26 cellular contexts compared by ENCODE assay signal in genomic region chr2:231984992-231985391, GRCh38. TPM values are rescaled to one million over a fixed set of nuclear protein-coding genes. Genes with fewer than 3 reads are reported as not detected.
"Had no signal": no experiment of that assay in that cellular context is flagged by ENCODE, and none has a peak within 500 bp of the region (broad histone marks: within the 10 kb centered on the region; RNA-seq: fewer than 3 reads in every experiment).

No MANE protein-coding gene starts in this region.

- H3K27me3 ChIP-seq: ascending aorta, breast epithelium, cardiac muscle cell, colonic mucosa, dorsolateral prefrontal cortex, esophagus muscularis mucosa, foreskin keratinocyte, gastrocnemius medialis, heart left ventricle had no signal

- H3K9me3 Mint-ChIP-seq: activated CD4-positive, alpha-beta memory T cell treated with anti-CD3 and anti-CD28 coated beads for 36 hours; activated CD4-positive, alpha-beta T cell treated with anti-CD3 and anti-CD28 coated beads, Interleukin-2, amount 10 ng/mL, durations not matched to agents 24 days and 14 days; activated naive CD8-positive, alpha-beta T cell treated with anti-CD3 and anti-CD28 coated beads, Interleukin-2, amount 10 ng/mL, durations not matched to agents 7 days and 5 days; activated T-helper 2 cell treated with anti-CD3 and anti-CD28 coated beads, Interferon-gamma antibody, Interleukin-2, Interleukin-4, amounts not matched to agents 10 μg/mL and 5 μg/mL and 100 μg/mL, durations not matched to agents 14 hours and 24 hours and 36 hours; dendritic cell treated with granulocyte-macrophage colony-stimulating factor and Interleukin-4, amounts not matched to agents 40 ng/mL and 50 ng/mL, for 4 days; effector memory CD8-positive, alpha-beta T cell had no signal

- H3K27me3 Mint-ChIP-seq: activated CD4-positive, alpha-beta memory T cell treated with anti-CD3 and anti-CD28 coated beads for 36 hours; activated CD4-positive, alpha-beta T cell treated with anti-CD3 and anti-CD28 coated beads, Interleukin-2, amount 10 ng/mL, durations not matched to agents 24 days and 14 days; activated CD8-positive, alpha-beta memory T cell treated with anti-CD3 and anti-CD28 coated beads, Interleukin-2, amount 10 ng/mL, durations not matched to agents 7 days and 5 days; activated naive CD8-positive, alpha-beta T cell treated with anti-CD3 and anti-CD28 coated beads, Interleukin-2, amount 10 ng/mL, durations not matched to agents 7 days and 5 days; brain; dendritic cell treated with granulocyte-macrophage colony-stimulating factor and Interleukin-4, amounts not matched to agents 40 ng/mL and 50 ng/mL, for 4 days; effector memory CD8-positive, alpha-beta T cell had no signal

- H3K4me3 ChIP-seq: ascending aorta, breast epithelium, cardiac muscle cell, colonic mucosa, dorsolateral prefrontal cortex, esophagus muscularis mucosa, gastrocnemius medialis, heart left ventricle had no signal

- H3K9me3 ChIP-seq: ascending aorta, breast epithelium, colonic mucosa, esophagus muscularis mucosa, gastrocnemius medialis, heart left ventricle had no signal

- H3K4me3 Mint-ChIP-seq: activated CD4-positive, alpha-beta memory T cell treated with anti-CD3 and anti-CD28 coated beads for 36 hours; activated CD4-positive, alpha-beta T cell treated with anti-CD3 and anti-CD28 coated beads, Interleukin-2, amount 10 ng/mL, durations not matched to agents 24 days and 14 days; activated CD8-positive, alpha-beta memory T cell treated with anti-CD3 and anti-CD28 coated beads, Interleukin-2, amount 10 ng/mL, durations not matched to agents 7 days and 5 days; activated CD8-positive, alpha-beta T cell treated with anti-CD3 and anti-CD28 coated beads, Interleukin-2, amount 10 ng/mL, durations not matched to agents 7 days and 5 days; activated naive CD8-positive, alpha-beta T cell treated with anti-CD3 and anti-CD28 coated beads, Interleukin-2, amount 10 ng/mL, durations not matched to agents 7 days and 5 days; brain; dendritic cell treated with granulocyte-macrophage colony-stimulating factor and Interleukin-4, amounts not matched to agents 40 ng/mL and 50 ng/mL, for 4 days; effector memory CD8-positive, alpha-beta T cell had no signal

- ATAC-seq: activated CD8-positive, alpha-beta memory T cell treated with anti-CD3 and anti-CD28 coated beads, Interleukin-2, amount 10 ng/mL, durations not matched to agents 7 days and 5 days; activated CD8-positive, alpha-beta T cell treated with anti-CD3 and anti-CD28 coated beads, Interleukin-2, amount 10 ng/mL, durations not matched to agents 7 days and 5 days; effector memory CD8-positive, alpha-beta T cell; gastrocnemius medialis; heart left ventricle had no signal

- DNase-seq: activated CD4-positive, alpha-beta memory T cell treated with anti-CD3 and anti-CD28 coated beads for 36 hours; activated CD4-positive, alpha-beta T cell treated with anti-CD3 and anti-CD28 coated beads, Interleukin-2, amount 10 ng/mL, durations not matched to agents 24 days and 14 days; activated CD8-positive, alpha-beta memory T cell treated with anti-CD3 and anti-CD28 coated beads, Interleukin-2, amount 10 ng/mL, durations not matched to agents 7 days and 5 days; activated CD8-positive, alpha-beta memory T cell treated with anti-CD3 and anti-CD28 coated beads, Interleukin-2, amount 50 U/mL, for 4 hours; activated CD8-positive, alpha-beta T cell treated with anti-CD3 and anti-CD28 coated beads, Interleukin-2, amount 10 ng/mL, durations not matched to agents 7 days and 5 days; activated effector memory CD4-positive, alpha-beta T cell treated with anti-CD3 and anti-CD28 coated beads, Interleukin-2, amount 50 U/mL, for 16 hours; activated naive CD4-positive, alpha-beta T cell treated with anti-CD3 and anti-CD28 coated beads, Interleukin-2, amount 50 U/mL, for 16 hours; activated naive CD8-positive, alpha-beta T cell treated with anti-CD3 and anti-CD28 coated beads, Interleukin-2, amount 10 ng/mL, durations not matched to agents 7 days and 5 days; activated T-cell treated with anti-CD3 and anti-CD28 coated beads, Interleukin-2, amount 50 U/mL, for 1 hour; central memory CD4-positive, alpha-beta T cell; cerebellar nuclear complex; colonic mucosa; dorsolateral prefrontal cortex; effector memory CD8-positive, alpha-beta T cell; gastrocnemius medialis; glutamatergic neuron; heart left ventricle had no signal

- H3K36me3 ChIP-seq: breast epithelium, cardiac muscle cell, colonic mucosa, esophagus muscularis mucosa, gastrocnemius medialis had no signal

- H3K4me1 ChIP-seq: ascending aorta, breast epithelium, colonic mucosa, foreskin keratinocyte had no signal

- H3K27ac ChIP-seq: ascending aorta, breast epithelium, cardiac muscle cell, colonic mucosa, dorsolateral prefrontal cortex, esophagus muscularis mucosa, foreskin keratinocyte, gastrocnemius medialis, heart left ventricle had no signal

- H3K27ac Mint-ChIP-seq: activated CD4-positive, alpha-beta memory T cell treated with anti-CD3 and anti-CD28 coated beads for 36 hours; activated CD4-positive, alpha-beta T cell treated with anti-CD3 and anti-CD28 coated beads, Interleukin-2, amount 10 ng/mL, durations not matched to agents 24 days and 14 days; activated CD8-positive, alpha-beta memory T cell treated with anti-CD3 and anti-CD28 coated beads, Interleukin-2, amount 10 ng/mL, durations not matched to agents 7 days and 5 days; activated CD8-positive, alpha-beta T cell treated with anti-CD3 and anti-CD28 coated beads, Interleukin-2, amount 10 ng/mL, durations not matched to agents 7 days and 5 days; activated naive CD8-positive, alpha-beta T cell treated with anti-CD3 and anti-CD28 coated beads, Interleukin-2, amount 10 ng/mL, durations not matched to agents 7 days and 5 days; activated T-helper 2 cell treated with anti-CD3 and anti-CD28 coated beads, Interferon-gamma antibody, Interleukin-2, Interleukin-4, amounts not matched to agents 10 μg/mL and 5 μg/mL and 100 μg/mL, durations not matched to agents 14 hours and 24 hours and 36 hours; brain; dendritic cell treated with granulocyte-macrophage colony-stimulating factor and Interleukin-4, amounts not matched to agents 40 ng/mL and 50 ng/mL, for 4 days; effector memory CD8-positive, alpha-beta T cell had no signal

RNA-seq across cellular contexts. Expression of gene NPPC, which starts 58.8 kb away (rescaled TPM):
- total RNA-seq: activated CD8-positive, alpha-beta memory T cell treated with anti-CD3 and anti-CD28 coated beads, Interleukin-2, amount 10 ng/mL, durations not matched to agents 7 days and 5 days; ascending aorta; cardiac muscle cell; foreskin keratinocyte; gastrocnemius medialis; T-helper 1 cell treated with Interleukin-12 subunit alpha and Interleukin-12 subunit beta and Interleukin-4 antibody, amounts not matched to agents 30 ng/mL and 1 ng/mL, for 36 hours had no signal
- polyA plus RNA-seq: foreskin keratinocyte had no signal
